8 cellular contexts compared by ENCODE assay signal in the genomic region with DNA sequence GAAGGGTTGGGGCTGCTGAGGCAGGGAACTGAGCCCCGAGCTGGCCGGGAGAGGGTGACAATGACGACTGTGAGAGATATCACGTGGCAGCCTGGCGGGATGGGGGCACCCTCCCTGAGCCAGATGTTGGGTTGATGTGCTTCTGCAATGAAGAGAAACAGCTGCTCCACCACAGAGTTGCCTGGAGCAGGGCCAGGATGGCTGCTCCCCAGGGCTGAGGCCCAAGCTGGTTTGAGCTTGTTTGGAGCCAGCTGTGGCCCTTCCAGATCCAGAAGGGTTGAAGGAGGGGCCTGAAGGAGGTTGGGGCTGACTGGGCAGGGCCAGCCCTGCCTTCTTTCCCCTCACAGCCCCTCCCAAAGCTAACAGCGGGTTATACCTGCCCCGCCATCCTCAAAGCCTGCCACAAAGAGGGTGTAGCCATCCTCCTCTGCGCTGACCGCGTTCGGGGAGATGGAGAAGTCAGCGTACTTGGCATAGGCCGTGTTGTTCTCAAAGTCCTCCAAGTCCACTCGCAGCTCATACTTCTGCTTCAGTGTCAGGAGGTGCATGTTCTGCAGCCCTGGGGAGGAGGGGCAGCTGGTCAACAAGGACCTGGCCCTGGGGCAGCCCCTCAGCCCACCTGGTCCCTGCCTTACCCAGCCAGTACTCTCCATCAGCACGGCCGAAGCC. TPM values are rescaled to one million over a fixed set of nuclear protein-coding genes. Genes with fewer than 3 reads are reported as not detected.
DNase-seq lines count a peak whose midpoint lies in the region; ATAC-seq and TF ChIP-seq lines count a peak whose summit lies in the region.

No MANE protein-coding gene starts in this region.

- H3K9me3 Mint-ChIP-seq in HFFc6: no peaks in the 10 kb centered on the region
- H3K9me3 Mint-ChIP-seq in WTC11: no peaks in the 10 kb centered on the region

- POLR2A ChIA-PET in WTC11 (lab: Charles Lee): interaction anchor here (0.5 to 0.6 kb wide), 2 partner anchors 109 to 539 kb away, joined by 3 to 10 read pairs; no protein-coding TSS in a partner anchor

- DNase-seq in HFFc6: peak; percentile 46
- no peak for DNase-seq in WTC11 (ENCODE audit: low spot score)
- DNase-seq in left ventricle myocardium superior: peak; percentile 94
- peak; percentile 30 for DNase-seq in smooth muscle cell (lab: John Stamatoyannopoulos, UW; ENCODE audit: unreplicated experiment)
- no peak for DNase-seq in NCI-H774 (lab: John Stamatoyannopoulos, UW)
- no peak for DNase-seq in NCI-H1417 treated with DMSO at 0.1 percent for 48 hours (lab: John Stamatoyannopoulos, UW)

- no peaks in the 10 kb centered on the region for H3K27me3 Mint-ChIP-seq in HFFc6 (ENCODE audit: insufficient read depth)
- no peaks in the 10 kb centered on the region; the same call in 1 of the 2 replicates for H3K27me3 Mint-ChIP-seq in WTC11 (ENCODE audit: low read depth)

- peak overlapping the region; percentile 84 for H3K4me2 ChIP-seq in smooth muscle cell

- CTCF ChIA-PET in WTC11 (lab: Charles Lee): interaction anchor here (1.3 to 7.6 kb wide), 4 partner anchors 13 to 360 kb away, joined by 3 to 48 read pairs (median 3); a partner anchor contains a TSS

- H3K4me3 Mint-ChIP-seq in HFFc6: peak overlapping the region; percentile 9; the same call in 1 of the 2 replicates
- H3K4me3 Mint-ChIP-seq in WTC11: no peak overlapping the region

- no peak for ATAC-seq in WTC11
- peak; percentile 71 for ATAC-seq in left ventricle myocardium superior
- no peak for ATAC-seq in GM18498 (IDR thresholded peaks at IDR 0.05; ENCODE audit: unreplicated experiment)
- no peak for ATAC-seq in HG03095 (IDR thresholded peaks at IDR 0.05; ENCODE audit: unreplicated experiment)

- WGBS in smooth muscle cell (ENCODE audit: low lambda C conversion rate): 57% methylated on average over 16 of the region's 16 CpGs

- no peak overlapping the region for H2AFZ ChIP-seq in smooth muscle cell (ENCODE audit: low read depth)

- H3K27ac Mint-ChIP-seq in HFFc6: peak overlapping the region; percentile 95
- peak overlapping the region; percentile 88 for H3K27ac Mint-ChIP-seq in WTC11

- peaks cover 49% of the 10 kb centered on the region for H4K20me1 ChIP-seq in smooth muscle cell (ENCODE audit: low read depth)

- H3K4me1 Mint-ChIP-seq in HFFc6 (ENCODE audit: low read depth): peaks cover 67% of the 10 kb centered on the region
- peaks cover 34% of the 10 kb centered on the region for H3K4me1 Mint-ChIP-seq in WTC11

- H3K4me1 ChIP-seq in smooth muscle cell (ENCODE audit: low read depth): peaks cover 19% of the 10 kb centered on the region

- no peaks in the 10 kb centered on the region for H3K27me3 ChIP-seq in smooth muscle cell (ENCODE audit: low read depth)

- peak overlapping the region; percentile 45 for H3K4me3 ChIP-seq in smooth muscle cell

- H3K9me3 ChIP-seq in smooth muscle cell (replicated peaks; ENCODE audit: low read depth): no peaks in the 10 kb centered on the region

- no peak for TF ChIP-seq CTCF in HFFc6 (IDR thresholded peaks at IDR 0.05)
- no peak for TF ChIP-seq CTCF in WTC11 (IDR thresholded peaks at IDR 0.05)
- TF ChIP-seq CTCF in smooth muscle cell (IDR thresholded peaks at IDR 0.05; ENCODE audit: borderline replicate concordance, insufficient read depth, poor library complexity, severe bottlenecking): no peak

- H3K79me2 ChIP-seq in smooth muscle cell (ENCODE audit: low read depth): peaks cover 10% of the 10 kb centered on the region

- peak overlapping the region; percentile 49 for H3K27ac ChIP-seq in smooth muscle cell (ENCODE audit: low read depth)

- intact Hi-C loops in left ventricle myocardium superior (cut with micrococcal nuclease): no loop called here

- H3K9ac ChIP-seq in smooth muscle cell (ENCODE audit: low read depth): no peak overlapping the region

- H3K36me3 Mint-ChIP-seq in HFFc6 (ENCODE audit: low read depth): peaks cover 15% of the 10 kb centered on the region
- peaks cover 40% of the 10 kb centered on the region for H3K36me3 Mint-ChIP-seq in WTC11

- peaks cover 36% of the 10 kb centered on the region for H3F3A ChIP-seq in smooth muscle cell (ENCODE audit: low read depth)

- no peaks in the 10 kb centered on the region for H3K36me3 ChIP-seq in smooth muscle cell (ENCODE audit: low read depth)

TF ChIP-seq in WTC11, 78 proteins besides CTCF, POLR2A, EP300 and RAD21:
- TF ChIP-seq, protein P1, sequence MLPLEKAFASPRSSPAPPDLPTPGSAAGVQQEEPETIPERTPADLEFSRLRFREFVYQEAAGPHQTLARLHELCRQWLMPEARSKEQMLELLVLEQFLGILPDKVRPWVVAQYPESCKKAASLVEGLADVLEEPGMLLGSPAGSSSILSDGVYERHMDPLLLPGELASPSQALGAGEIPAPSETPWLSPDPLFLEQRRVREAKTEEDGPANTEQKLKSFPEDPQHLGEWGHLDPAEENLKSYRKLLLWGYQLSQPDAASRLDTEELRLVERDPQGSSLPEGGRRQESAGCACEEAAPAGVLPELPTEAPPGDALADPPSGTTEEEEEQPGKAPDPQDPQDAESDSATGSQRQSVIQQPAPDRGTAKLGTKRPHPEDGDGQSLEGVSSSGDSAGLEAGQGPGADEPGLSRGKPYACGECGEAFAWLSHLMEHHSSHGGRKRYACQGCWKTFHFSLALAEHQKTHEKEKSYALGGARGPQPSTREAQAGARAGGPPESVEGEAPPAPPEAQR (CRISPR knock-in tag; IDR thresholded peaks at IDR 0.05): no peak
- TF ChIP-seq ZNF396 (CRISPR knock-in tag; IDR thresholded peaks at IDR 0.05; ENCODE audit: borderline replicate concordance) (no peak), GRHL2 (CRISPR knock-in tag; IDR thresholded peaks at IDR 0.05; ENCODE audit: insufficient replicate concordance, severe bottlenecking) (no peak)
- TF ChIP-seq, protein P2, sequence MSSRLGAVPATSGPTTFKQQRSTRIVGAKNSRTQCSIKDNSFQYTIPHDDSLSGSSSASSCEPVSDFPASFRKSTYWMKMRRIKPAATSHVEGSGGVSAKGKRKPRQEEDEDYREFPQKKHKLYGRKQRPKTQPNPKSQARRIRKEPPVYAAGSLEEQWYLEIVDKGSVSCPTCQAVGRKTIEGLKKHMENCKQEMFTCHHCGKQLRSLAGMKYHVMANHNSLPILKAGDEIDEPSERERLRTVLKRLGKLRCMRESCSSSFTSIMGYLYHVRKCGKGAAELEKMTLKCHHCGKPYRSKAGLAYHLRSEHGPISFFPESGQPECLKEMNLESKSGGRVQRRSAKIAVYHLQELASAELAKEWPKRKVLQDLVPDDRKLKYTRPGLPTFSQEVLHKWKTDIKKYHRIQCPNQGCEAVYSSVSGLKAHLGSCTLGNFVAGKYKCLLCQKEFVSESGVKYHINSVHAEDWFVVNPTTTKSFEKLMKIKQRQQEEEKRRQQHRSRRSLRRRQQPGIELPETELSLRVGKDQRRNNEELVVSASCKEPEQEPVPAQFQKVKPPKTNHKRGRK (CRISPR knock-in tag; IDR thresholded peaks at IDR 0.05; ENCODE audit: borderline replicate concordance): no peak

RNA-seq across cellular contexts. Expression of a gene that starts 2.1 kb away (rescaled TPM):
- 10 to 100 TPM; 17.7 to 46.5 (median 22.0) TPM for total RNA-seq in HFFc6 (2021; fragmentation: NEBNext Ultra II Directional; extraction: Animal tissue kit (Norgen Biotek cat#: 25700))
- 3.9 to 4.1 TPM (median 4.0 TPM) in 3 replicates for total RNA-seq in WTC11 (2021)
- 34.8 TPM for total RNA-seq in left ventricle myocardium superior
- total RNA-seq in smooth muscle cell: 580 and 618 TPM in 2 replicates
- polyA plus RNA-seq in smooth muscle cell: 960 and 1,738 TPM in 2 replicates

RNA-seq across cellular contexts. Expression of a gene that starts 6.6 kb away (rescaled TPM):
- total RNA-seq in HFFc6 (2021; fragmentation: NEBNext Ultra II Directional; extraction: Animal tissue kit (Norgen Biotek cat#: 25700)): 10 to 100 TPM; 18.5 to 27.1 (median 23.9) TPM
- total RNA-seq in WTC11 (2021) (35.6 to 38.5 TPM (median 37.4 TPM) in 3 replicates), left ventricle myocardium superior (10.7 TPM), smooth muscle cell (9.1 and 14.7 TPM in 2 replicates)
- 34.5 and 36.3 TPM in 2 replicates for polyA plus RNA-seq in smooth muscle cell

RNA-seq across cellular contexts. Expression of a gene that starts 22.3 kb away (rescaled TPM):
- 10 to 100 TPM; 18.0 to 28.9 (median 24.5) TPM for total RNA-seq in HFFc6 (2021; fragmentation: NEBNext Ultra II Directional; extraction: Animal tissue kit (Norgen Biotek cat#: 25700))
- total RNA-seq in WTC11 (2021): 31.9 to 39.2 TPM (median 39.0 TPM) in 3 replicates
- 5.9 TPM for total RNA-seq in left ventricle myocardium superior
- total RNA-seq in smooth muscle cell: 21.6 and 21.9 TPM in 2 replicates
- polyA plus RNA-seq in smooth muscle cell: 30.0 and 45.5 TPM in 2 replicates

RNA-seq across cellular contexts. Expression of a gene that starts 26.2 kb away (rescaled TPM):
- 1 to 10 TPM in 1 of 6 experiments, under 1 TPM in 5; 0.40 to 1.2 (median 0.73) TPM for total RNA-seq in HFFc6 (2021; fragmentation: NEBNext Ultra II Directional; extraction: Animal tissue kit (Norgen Biotek cat#: 25700))
- total RNA-seq in WTC11 (2021): 4.5 to 5.1 TPM (median 4.9 TPM) in 3 replicates
- total RNA-seq in left ventricle myocardium superior: 3.5 TPM
- total RNA-seq in smooth muscle cell: 4.6 and 7.4 TPM in 2 replicates
- 3.5 and 7.2 TPM in 2 replicates for polyA plus RNA-seq in smooth muscle cell

Comparison
In these comparisons a context has a peak if more than half of its experiments do, and no peak if none do; other contexts are left out.
1. DNase-seq: peak in HFFc6 (single experiment), left ventricle myocardium superior (single experiment) and smooth muscle cell (single experiment); none in WTC11 (single experiment), NCI-H774 (single experiment) and NCI-H1417 treated with DMSO at 0.1 percent for 48 hours (single experiment).
2. RNA of a gene that starts 2.1 kb away (total RNA-seq): 580 to 618 TPM in smooth muscle cell; 34.8 TPM in left ventricle myocardium superior (single experiment), 17.7 to 46.5 TPM in HFFc6 and 3.9 to 4.1 TPM in WTC11; every median in the first group is over 10 times any median in the second.